ENCODE assay signal across 2 cellular contexts in genomic region chr11:134943544-134943943, GRCh38.
TF ChIP-seq lines count a peak whose summit lies in the region.

No MANE protein-coding gene starts in this region.

TF ChIP-seq in GM23338, 12 proteins besides CTCF, POLR2A, EP300 and RAD21:
- TF ChIP-seq STAT1 (IDR thresholded peaks at IDR 0.05; ENCODE audit: unreplicated experiment) (no peak), NANOG (IDR thresholded peaks at IDR 0.05; ENCODE audit: borderline replicate concordance) (no peak), ZNF331 (CRISPR knock-in tag; IDR thresholded peaks at IDR 0.05; ENCODE audit: low read depth) (no peak), JUNB (IDR thresholded peaks at IDR 0.05; ENCODE audit: unreplicated experiment) (no peak), ZNF462 (CRISPR knock-in tag; IDR thresholded peaks at IDR 0.05) (no peak), POLR2AphosphoS5 (IDR thresholded peaks at IDR 0.05; ENCODE audit: low read depth) (no peak), ZNF114 (CRISPR knock-in tag; IDR thresholded peaks at IDR 0.05) (no peak), CREB1 (CRISPR knock-in tag; IDR thresholded peaks at IDR 0.05; ENCODE audit: low read depth) (no peak), ETS1 (IDR thresholded peaks at IDR 0.05) (no peak), REST (IDR thresholded peaks at IDR 0.05; ENCODE audit: unreplicated experiment) (no peak), EZH2 (IDR thresholded peaks at IDR 0.05; ENCODE audit: low read depth, unreplicated experiment) (no peak), EZH2phosphoT487 (IDR thresholded peaks at IDR 0.05; ENCODE audit: unreplicated experiment) (no peak)

TF ChIP-seq in H1, 55 proteins besides CTCF, POLR2A, EP300 and RAD21:
- TF ChIP-seq JUN (IDR thresholded peaks at IDR 0.05; ENCODE audit: low read depth, low read length) = no peak
